In genomic region chr22:35987487-35987886, GRCh38 we compare ENCODE assay signal across 19 cellular contexts. TPM values are rescaled to one million over a fixed set of nuclear protein-coding genes. Genes with fewer than 3 reads are reported as not detected.
A peak's percentile ranks its signal among the peaks of the same experiment; 100 is the strongest.
DNase-seq lines count a peak whose midpoint lies in the region; ATAC-seq and TF ChIP-seq lines count a peak whose summit lies in the region.
"Had no signal": no experiment of that assay in that cellular context is flagged by ENCODE, and none has a peak within 500 bp of the region (broad histone marks: within the 10 kb centered on the region; RNA-seq: fewer than 3 reads in every experiment).

No MANE protein-coding gene starts in this region.

- H3K36me3 Mint-ChIP-seq in neural progenitor cell: peaks cover 12% of the 10 kb centered on the region
- H3K36me3 Mint-ChIP-seq: activated naive CD4-positive, alpha-beta T cell treated with anti-CD3 and anti-CD28 coated beads, Interleukin-2, amount 10 ng/mL, durations not matched to agents 7 days and 5 days had no signal

- WGBS in IMR-90 (ENCODE audit: extremely low coverage in 2 of 2, insufficient read length in 1 of 2), 2 experiments: no CpG with 5 or more reads among the region's 1 CpG

- H3K4me1 Mint-ChIP-seq in neural progenitor cell: peaks cover 37% of the 10 kb centered on the region
- H3K4me1 Mint-ChIP-seq: activated naive CD4-positive, alpha-beta T cell treated with anti-CD3 and anti-CD28 coated beads, Interleukin-2, amount 10 ng/mL, durations not matched to agents 7 days and 5 days had no signal

- peaks cover under 1% of the 10 kb centered on the region for H3K9me3 Mint-ChIP-seq in neural progenitor cell
- H3K9me3 Mint-ChIP-seq: activated naive CD4-positive, alpha-beta T cell treated with anti-CD3 and anti-CD28 coated beads, Interleukin-2, amount 10 ng/mL, durations not matched to agents 7 days and 5 days; T-helper 2 cell treated with Interferon-gamma antibody and Interleukin-4, amounts not matched to agents 5 μg/mL and 100 μg/mL, for 36 hours had no signal

- H3K79me2 ChIP-seq in neural progenitor cell (ENCODE audit: low read depth): peaks cover 97% of the 10 kb centered on the region

- DNase-seq in AG10803 (ENCODE audit: low read depth): peak; percentile 66
- peak; percentile 58 for DNase-seq in IMR-90
- DNase-seq in SK-N-MC (ENCODE audit: low read depth, low spot score): no peak
- DNase-seq in fibroblast of villous mesenchyme (ENCODE audit: low read depth): peak; percentile 74
- no peak for DNase-seq in posterior vena cava (ENCODE audit: low spot score)
- no peak for DNase-seq in SHP77 (lab: John Stamatoyannopoulos, UW)
- DNase-seq in neural progenitor cell (ENCODE audit: low spot score): no peak
- DNase-seq: activated CD4-positive, alpha-beta T cell treated with anti-CD3 and anti-CD28 coated beads for 1 hour; activated naive CD4-positive, alpha-beta T cell treated with anti-CD3 and anti-CD28 coated beads, Interleukin-2, amount 10 ng/mL, durations not matched to agents 7 days and 5 days; body of pancreas; dorsolateral prefrontal cortex; KG1; NCI-H146; posterior cingulate gyrus; stimulated activated naive CD8-positive, alpha-beta T cell treated with anti-CD3 and anti-CD28 coated beads, Interleukin-15, Interleukin-2, amounts not matched to agents 100 U/mL and 50 U/mL, for 24 hours; upper lobe of right lung had no signal

- H3K14ac ChIP-seq in IMR-90 (replicated peaks; ENCODE audit: low read depth, low read length): peak overlapping the region; percentile 11; the same call in 1 of the 2 replicates

- 0 out of 2 replicates have a peak overlapping the region, but pooled peaks have one; percentile 2 for H3K4ac ChIP-seq in IMR-90 (ENCODE audit: low read depth, low read length)

- H3K4me3 ChIP-seq in AG10803 (ENCODE audit: low read length): no peak overlapping the region
- no peak overlapping the region for H3K4me3 ChIP-seq in IMR-90 (ENCODE audit: insufficient read depth, low read depth, low read length)
- H3K4me3 ChIP-seq in SK-N-MC: peak overlapping the region; percentile 51
- H3K4me3 ChIP-seq in fibroblast of villous mesenchyme (ENCODE audit: low read depth, low read length): no peak overlapping the region
- H3K4me3 ChIP-seq in neural progenitor cell: no peak overlapping the region
- H3K4me3 ChIP-seq: body of pancreas, dorsolateral prefrontal cortex, upper lobe of right lung had no signal

- H3K27ac Mint-ChIP-seq in neural progenitor cell: no peak overlapping the region
- H3K27ac Mint-ChIP-seq: activated naive CD4-positive, alpha-beta T cell treated with anti-CD3 and anti-CD28 coated beads, Interleukin-2, amount 10 ng/mL, durations not matched to agents 7 days and 5 days; T-helper 2 cell treated with Interferon-gamma antibody and Interleukin-4, amounts not matched to agents 5 μg/mL and 100 μg/mL, for 36 hours had no signal

- intact Hi-C loops in IMR-90 (cut with micrococcal nuclease): no loop called here
- intact Hi-C loops in posterior vena cava (cut with DNase I): no loop called here

- H2BK5ac ChIP-seq in IMR-90 (ENCODE audit: low read depth, low read length, poor library complexity, severe bottlenecking): no peak overlapping the region

- peak overlapping the region in 1 of 2 experiments; percentile 11; a peak in 1 of 4 replicates for H4K8ac ChIP-seq in IMR-90 (ENCODE audit: low read depth in 2 of 2, low read length in 2 of 2)

- H3K9me3 ChIP-seq in IMR-90 (ENCODE audit: control insufficient read depth, insufficient read depth, low read length) (no peaks in the 10 kb centered on the region), SK-N-MC (ENCODE audit: low read depth, low read length) (no peaks in the 10 kb centered on the region), neural progenitor cell (ENCODE audit: low read depth) (no peaks in the 10 kb centered on the region)
- H3K9me3 ChIP-seq: body of pancreas, upper lobe of right lung had no signal

- H3K36me3 ChIP-seq in IMR-90 (ENCODE audit: control insufficient read depth, insufficient read depth, low read length) (no peaks in the 10 kb centered on the region), SK-N-MC (ENCODE audit: insufficient read depth, low read length) (peaks cover 5% of the 10 kb centered on the region; the same call in 1 of the 2 replicates), neural progenitor cell (no peaks in the 10 kb centered on the region)
- H3K36me3 ChIP-seq: upper lobe of right lung had no signal

- POLR2A ChIA-PET in IMR-90 (lab: Charles Lee; ENCODE audit: unreplicated experiment): no interaction called here

- H2AFZ ChIP-seq in IMR-90 (replicated peaks; ENCODE audit: low read length, poor library complexity) (no peak overlapping the region), neural progenitor cell (replicated peaks) (no peak overlapping the region)

- no peak for TF ChIP-seq RAD21 in IMR-90 (IDR thresholded peaks at IDR 0.05; ENCODE audit: low read length)

- no TSS peak for BruUV-seq in IMR-90 (replicated peaks; lab: Mats Ljungman, UMichigan)

- no peak overlapping the region for H2BK20ac ChIP-seq in IMR-90 (ENCODE audit: low read depth, low read length)

- no peak overlapping the region for H4K91ac ChIP-seq in IMR-90 (ENCODE audit: insufficient read depth, low read depth, low read length)

- in situ Hi-C loops in IMR-90 (cut with MboI; ENCODE audit: low sequenced_read_pairs): no loop called here

- TF ChIP-seq POLR2A in IMR-90 (IDR thresholded peaks at IDR 0.05; ENCODE audit: low read depth, low read length): no peak

- no peak overlapping the region for H2AK9ac ChIP-seq in IMR-90 (replicated peaks; ENCODE audit: low read depth, low read length, poor library complexity)

- CTCF ChIA-PET in IMR-90 (lab: Yijun Ruan, JAX): interaction anchor here (1.4 kb wide), 1 partner anchor 78 kb away, joined by 5 read pairs; no protein-coding TSS in a partner anchor

- H3K4me3 Mint-ChIP-seq in neural progenitor cell: no peak overlapping the region
- H3K4me3 Mint-ChIP-seq: activated naive CD4-positive, alpha-beta T cell treated with anti-CD3 and anti-CD28 coated beads, Interleukin-2, amount 10 ng/mL, durations not matched to agents 7 days and 5 days; T-helper 2 cell treated with Interferon-gamma antibody and Interleukin-4, amounts not matched to agents 5 μg/mL and 100 μg/mL, for 36 hours had no signal

- peak overlapping the region; percentile 28; the same call in 1 of the 2 replicates for H3K18ac ChIP-seq in IMR-90 (ENCODE audit: low read depth, low read length)

- no peak overlapping the region for H2BK15ac ChIP-seq in IMR-90 (ENCODE audit: low read depth, low read length)

- H3K4me2 ChIP-seq in IMR-90 (ENCODE audit: low read depth, low read length) (no peak overlapping the region), neural progenitor cell (no peak overlapping the region)

- ATAC-seq in IMR-90 (ENCODE audit: low read depth) (no peak), HG02885 (IDR thresholded peaks at IDR 0.05; ENCODE audit: poor library complexity, unreplicated experiment) (no peak)
- ATAC-seq: body of pancreas; Right ventricle myocardium inferior; stimulated activated naive CD8-positive, alpha-beta T cell treated with anti-CD3 and anti-CD28 coated beads, Interleukin-15, Interleukin-2, amounts not matched to agents 100 U/mL and 50 U/mL, for 24 hours; upper lobe of right lung had no signal

- H3K4me1 ChIP-seq in IMR-90 (ENCODE audit: control insufficient read depth, insufficient read depth, low read length) (peaks cover 24% of the 10 kb centered on the region), neural progenitor cell (peaks cover 39% of the 10 kb centered on the region)

- no peak overlapping the region for H4K5ac ChIP-seq in IMR-90 (ENCODE audit: low read depth, low read length)

- no peaks in the 10 kb centered on the region for H3K27me3 Mint-ChIP-seq in neural progenitor cell (ENCODE audit: insufficient read depth, low read depth)

- H3K79me1 ChIP-seq in IMR-90 (ENCODE audit: low read depth in 1 of 2, low read length in 2 of 2): peaks cover 56 to 91% of the 10 kb centered on the region in 2 experiments

- H2AK5ac ChIP-seq in IMR-90 (ENCODE audit: low read depth, low read length): no peak overlapping the region

- H3K27me3 ChIP-seq in IMR-90 (ENCODE audit: control insufficient read depth, insufficient read depth, low read length): no peaks in the 10 kb centered on the region
- H3K27me3 ChIP-seq in neural progenitor cell: no peaks in the 10 kb centered on the region
- H3K27me3 ChIP-seq: body of pancreas, dorsolateral prefrontal cortex, upper lobe of right lung had no signal

- H3K9me1 ChIP-seq in IMR-90 (ENCODE audit: insufficient read depth, low read length): peaks cover 12% of the 10 kb centered on the region; the same call in 1 of the 2 replicates

- H3K56ac ChIP-seq in IMR-90 (ENCODE audit: extremely low read depth, insufficient read depth, low read length): no peak overlapping the region

- H4K20me1 ChIP-seq in IMR-90 (ENCODE audit: insufficient read depth, low read length) (peaks cover 4% of the 10 kb centered on the region; the same call in 1 of the 2 replicates), neural progenitor cell (ENCODE audit: low read depth) (peaks cover 87% of the 10 kb centered on the region)

- peak overlapping the region; percentile 30; the same call in 1 of the 2 replicates for H3K27ac ChIP-seq in IMR-90 (ENCODE audit: insufficient read depth, low read length)
- peak overlapping the region; percentile 78 for H3K27ac ChIP-seq in SK-N-MC
- no peak overlapping the region for H3K27ac ChIP-seq in neural progenitor cell
- H3K27ac ChIP-seq: body of pancreas, upper lobe of right lung had no signal

- dilution Hi-C loops in IMR-90 (cut with HindIII; ENCODE audit: low sequenced_read_pairs, unreplicated experiment): no loop called here

- peak overlapping the region; percentile 5; the same call in 1 of the 2 replicates for H3K23ac ChIP-seq in IMR-90 (ENCODE audit: low read depth, low read length)

- H3K9ac ChIP-seq in IMR-90 (ENCODE audit: low read depth, low read length) (no peak overlapping the region), SK-N-MC (ENCODE audit: insufficient read length) (no peak overlapping the region), neural progenitor cell (no peak overlapping the region)

- TF ChIP-seq CTCF in AG10803 (conservative IDR thresholded peaks at IDR 0.05; ENCODE audit: low read length) (no peak), IMR-90 (conservative IDR thresholded peaks at IDR 0.05; ENCODE audit: low read depth, low read length) (no peak), fibroblast of villous mesenchyme (IDR thresholded peaks at IDR 0.05; ENCODE audit: insufficient read depth, low read depth, low read length) (no peak), neural progenitor cell (IDR thresholded peaks at IDR 0.05) (no peak)

- 0 out of 2 replicates have a peak overlapping the region, but pooled peaks have one; percentile 2 for H2BK120ac ChIP-seq in IMR-90 (ENCODE audit: low read depth, low read length)

- peaks cover 13% of the 10 kb centered on the region for H3F3A ChIP-seq in neural progenitor cell (ENCODE audit: low read depth)

RNA-seq across cellular contexts. Expression of gene RBFOX2, which starts 41.1 kb away (rescaled TPM):
- total RNA-seq in IMR-90 (2012; rRNA removed) (178 and 227 TPM in 2 replicates), fibroblast of villous mesenchyme (160 and 174 TPM in 2 replicates), posterior vena cava (100 to 1,000 TPM; 114 to 124 TPM), neural progenitor cell (ENCODE audit: low replicate concordance) (163 and 206 TPM in 2 replicates)
- 146 and 151 TPM in 2 replicates for polyA plus RNA-seq in IMR-90 (2012; rRNA removed)
- polyA plus RNA-seq in IMR-90 (2012; cell fraction: cytosol; rRNA removed): 70.2 and 96.3 TPM in 2 replicates
- polyA plus RNA-seq in IMR-90 (2012; cell fraction: nucleus; rRNA removed; ENCODE audit: low replicate concordance): 131 and 234 TPM in 2 replicates

Comparison
In these comparisons a context has a peak if more than half of its experiments do, and no peak if none do; other contexts are left out.
1. DNase-seq: peak in AG10803 (single experiment), IMR-90 (single experiment) and fibroblast of villous mesenchyme (single experiment); none in SK-N-MC (single experiment), posterior vena cava (single experiment), SHP77 (0 of 2) and neural progenitor cell (single experiment).